In genomic region chr1:52665173-52666020, GRCh38 we compare ENCODE assay signal across 19 cellular contexts. TPM values are rescaled to one million over a fixed set of nuclear protein-coding genes. Genes with fewer than 3 reads are reported as not detected.
DNase-seq lines count a peak whose midpoint lies in the region; ATAC-seq, FAIRE-seq and TF ChIP-seq lines count a peak whose summit lies in the region.
"Had no signal": no experiment of that assay in that cellular context is flagged by ENCODE, and none has a peak within 500 bp of the region (broad histone marks: within the 10 kb centered on the region; RNA-seq: fewer than 3 reads in every experiment).

No MANE protein-coding gene starts in this region.

- FAIRE-seq in GM12891 (lab: Jason Lieb, UNC) (peak; percentile 62), HTR-8/SVneo (lab: Jason Lieb, UNC) (no peak)
- FAIRE-seq: D721Med, G401.6 had no signal

- H4K8ac ChIP-seq in neuronal stem cell (ENCODE audit: low read depth, low read length): no peak overlapping the region

- H3K4me3 ChIP-seq in neuronal stem cell (ENCODE audit: low read length in 2 of 2): no peak overlapping the region
- H3K4me3 ChIP-seq: spleen, tibial nerve had no signal

- TF ChIP-seq CTCF in activated B cell treated with CpG ODN at 0.5 μM for 24 hours (IDR thresholded peaks at IDR 0.05): no peak
- TF ChIP-seq CTCF in glutamatergic neuron (IDR thresholded peaks at IDR 0.05; ENCODE audit: partially characterized antibody, unreplicated experiment): no peak

- no peak overlapping the region for H3K18ac ChIP-seq in neuronal stem cell (ENCODE audit: low read length)

- CTCF ChIA-PET in activated B cell treated with CpG ODN at 0.5 μM for 24 hours (lab: Charles Lee): interaction anchor here (0.9 to 3.7 kb wide), 6 partner anchors 24 to 184 kb away, joined by 3 to 23 read pairs (median 4); partner anchors contain the start of genes SHISAL2A and TUT4

- no peak overlapping the region for H3K9ac ChIP-seq in neuronal stem cell (ENCODE audit: low read depth, low read length, poor library complexity)
- H3K9ac ChIP-seq: parathyroid adenoma, SK-N-SH had no signal

- H3K27me3 ChIP-seq in neuronal stem cell (ENCODE audit: control insufficient read depth in 3 of 3, insufficient read depth in 3 of 3, low read depth in 1 of 3, low read length in 3 of 3): no peaks in the 10 kb centered on the region
- H3K27me3 ChIP-seq: spleen, tibial nerve had no signal

- H3K36me3 Mint-ChIP-seq in activated B cell treated with CpG ODN at 0.5 μM for 24 hours (ENCODE audit: low read depth) (peaks cover 39% of the 10 kb centered on the region), glutamatergic neuron (ENCODE audit: unreplicated experiment) (no peaks in the 10 kb centered on the region)

- intact Hi-C loops in activated B cell treated with CpG ODN at 0.5 μM for 24 hours (cut with micrococcal nuclease): loop anchor here (1.0 to 5.0 kb wide), 4 partner anchors 33 to 538 kb away; no protein-coding TSS in a partner anchor

- H2BK120ac ChIP-seq in neuronal stem cell (ENCODE audit: low read depth, low read length): no peak overlapping the region

- H4K91ac ChIP-seq in neuronal stem cell (ENCODE audit: low read depth, low read length, poor library complexity): no peak overlapping the region

- no peak overlapping the region for H3K4me2 ChIP-seq in neuronal stem cell (ENCODE audit: insufficient read depth, low read length, poor library complexity, severe bottlenecking)
- H3K4me2 ChIP-seq: SK-N-SH had no signal

- WGBS in neuronal stem cell (ENCODE audit: extremely low coverage in 2 of 2, insufficient read length in 2 of 2, insufficient replicate concordance in 1 of 2), 2 donors: no CpG with 5 or more reads among the region's 5 CpGs

- H2BK15ac ChIP-seq in neuronal stem cell (ENCODE audit: low read length): no peak overlapping the region

- H3K4me3 Mint-ChIP-seq in activated B cell treated with CpG ODN at 0.5 μM for 24 hours (no peak overlapping the region), glutamatergic neuron (ENCODE audit: unreplicated experiment) (no peak overlapping the region)

- H2BK5ac ChIP-seq in neuronal stem cell (ENCODE audit: low read length): no peak overlapping the region

- peaks cover 13% of the 10 kb centered on the region for H3K4me1 Mint-ChIP-seq in activated B cell treated with CpG ODN at 0.5 μM for 24 hours
- peaks cover 15% of the 10 kb centered on the region for H3K4me1 Mint-ChIP-seq in glutamatergic neuron (ENCODE audit: low read depth, unreplicated experiment)

- peak overlapping the region; percentile 41 for H3K27ac Mint-ChIP-seq in activated B cell treated with CpG ODN at 0.5 μM for 24 hours
- H3K27ac Mint-ChIP-seq in glutamatergic neuron (ENCODE audit: unreplicated experiment): peak overlapping the region; percentile 81
- H3K27ac Mint-ChIP-seq: activated T-helper 2 cell treated with anti-CD3 and anti-CD28 coated beads, Interferon-gamma antibody, Interleukin-2, Interleukin-4, amounts not matched to agents 10 μg/mL and 5 μg/mL and 100 μg/mL, durations not matched to agents 14 hours and 24 hours and 36 hours had no signal

- H3K14ac ChIP-seq in neuronal stem cell (ENCODE audit: low read length): no peak overlapping the region

- DNase-seq in GM12891 (ENCODE audit: insufficient read length, low spot score) (no peak), activated B cell treated with CpG ODN at 0.5 μM for 24 hours (no peak), glutamatergic neuron (peak; percentile 24), neuronal stem cell (ENCODE audit: low spot score) (no peak), HTR-8/SVneo (ENCODE audit: insufficient read length, low spot score) (no peak), cerebellar cortex (ENCODE audit: low spot score) (no peak)
- DNase-seq: aorta, NCI-H187 treated with DMSO at 0.1 percent for 48 hours, NCI-H510A, SK-N-SH, spleen had no signal

- H3K23ac ChIP-seq in neuronal stem cell (ENCODE audit: low read depth, low read length, poor library complexity): no peak overlapping the region

- H3K79me1 ChIP-seq in neuronal stem cell (ENCODE audit: low read depth, low read length): no peaks in the 10 kb centered on the region

- TF ChIP-seq POLR2A in GM12891 (IDR thresholded peaks at IDR 0.05; ENCODE audit: low read depth, low read length): no peak

- H3K9me3 Mint-ChIP-seq in activated B cell treated with CpG ODN at 0.5 μM for 24 hours (no peaks in the 10 kb centered on the region), glutamatergic neuron (ENCODE audit: unreplicated experiment) (peaks cover 5% of the 10 kb centered on the region)
- H3K9me3 Mint-ChIP-seq: activated T-helper 2 cell treated with anti-CD3 and anti-CD28 coated beads, Interferon-gamma antibody, Interleukin-2, Interleukin-4, amounts not matched to agents 10 μg/mL and 5 μg/mL and 100 μg/mL, durations not matched to agents 14 hours and 24 hours and 36 hours had no signal

- peak overlapping the region; percentile 36 for H2AFZ ChIP-seq in neuronal stem cell (ENCODE audit: low read length)
- H2AFZ ChIP-seq: parathyroid adenoma had no signal

- no peaks in the 10 kb centered on the region for H3K36me3 ChIP-seq in neuronal stem cell (replicated peaks in 1 of 2; ENCODE audit: control insufficient read depth in 2 of 2, insufficient read depth in 2 of 2, low read length in 2 of 2)
- H3K36me3 ChIP-seq: tibial nerve had no signal

- POLR2A ChIA-PET in activated B cell treated with CpG ODN at 0.5 μM for 24 hours (lab: Charles Lee): interaction anchor here (0.6 to 3.2 kb wide), 5 partner anchors 24 to 112 kb away, joined by 3 to 17 read pairs (median 4); partner anchors contain the start of genes SHISAL2A and TUT4

- no peak overlapping the region for H3K27ac ChIP-seq in neuronal stem cell (replicated peaks; ENCODE audit: low read length)
- H3K27ac ChIP-seq: parathyroid adenoma, tibial nerve had no signal

- no peak overlapping the region for H3K4ac ChIP-seq in neuronal stem cell (ENCODE audit: low read length)

- H3K4me1 ChIP-seq in neuronal stem cell (ENCODE audit: control insufficient read depth in 2 of 2, insufficient read depth in 1 of 2, low read depth in 1 of 2, low read length in 2 of 2): peaks cover 7 to 25% of the 10 kb centered on the region in 2 donors
- H3K4me1 ChIP-seq: parathyroid adenoma had no signal

- no peak overlapping the region for H2BK12ac ChIP-seq in neuronal stem cell (ENCODE audit: low read length)

- no peaks in the 10 kb centered on the region for H3K9me3 ChIP-seq in neuronal stem cell (replicated peaks in 1 of 2; ENCODE audit: control insufficient read depth in 2 of 2, insufficient read depth in 1 of 2, low read depth in 1 of 2, low read length in 2 of 2)
- H3K9me3 ChIP-seq: SK-N-SH, spleen, tibial nerve had no signal

- H2AK5ac ChIP-seq in neuronal stem cell (ENCODE audit: low read depth, low read length): peak overlapping the region; percentile 67

- ATAC-seq in activated B cell treated with CpG ODN at 0.5 μM for 24 hours (ENCODE audit: low read depth) (no peak), HG02981 (IDR thresholded peaks at IDR 0.05; ENCODE audit: unreplicated experiment) (no peak), HG03457 (IDR thresholded peaks at IDR 0.05; ENCODE audit: unreplicated experiment) (no peak)

- H3K27me3 Mint-ChIP-seq in activated B cell treated with CpG ODN at 0.5 μM for 24 hours (no peaks in the 10 kb centered on the region), glutamatergic neuron (ENCODE audit: unreplicated experiment) (peaks cover 11% of the 10 kb centered on the region)

TF ChIP-seq in GM12891, 5 proteins besides CTCF, POLR2A, EP300 and RAD21:
- TF ChIP-seq POU2F2 (IDR thresholded peaks at IDR 0.05; ENCODE audit: low read depth, low read length) (no peak), POLR2AphosphoS5 (IDR thresholded peaks at IDR 0.05; ENCODE audit: low read depth, low read length) (no peak), SPI1 (IDR thresholded peaks at IDR 0.05; ENCODE audit: low read depth, low read length) (no peak), TAF1 (IDR thresholded peaks at IDR 0.05; ENCODE audit: low read depth, low read length) (no peak), PAX5 (IDR thresholded peaks at IDR 0.05; ENCODE audit: insufficient read depth, low read length, severe bottlenecking) (no peak)
TF ChIP-seq in GM12891: peak in this region for 0.

RNA-seq across cellular contexts. Expression of gene SHISAL2A, which starts 32.4 kb away (rescaled TPM):
- 0.86 TPM for polyA plus RNA-seq in GM12891 (2012; ENCODE audit: low read depth, missing spikeins)
- total RNA-seq in activated B cell treated with CpG ODN at 0.5 μM for 24 hours: 36.8 and 44.2 TPM in 2 replicates
- total RNA-seq in glutamatergic neuron (ENCODE audit: unreplicated experiment): not detected
- 1.5 TPM for polyA plus RNA-seq in neuronal stem cell (2013, experiment 1 of 2)
- polyA plus RNA-seq in neuronal stem cell (2013, experiment 2 of 2): 1.7 TPM
- total RNA-seq: dermis blood vessel endothelial cell had no signal

RNA-seq across cellular contexts. Expression of gene COA7, which starts 32.8 kb away (rescaled TPM):
- 7.6 TPM for polyA plus RNA-seq in GM12891 (2012; ENCODE audit: low read depth, missing spikeins)
- 23.5 and 23.6 TPM in 2 replicates for total RNA-seq in activated B cell treated with CpG ODN at 0.5 μM for 24 hours
- total RNA-seq in glutamatergic neuron (ENCODE audit: unreplicated experiment): 24.6 TPM
- polyA plus RNA-seq in neuronal stem cell (2013, experiment 1 of 2): 8.4 TPM
- polyA plus RNA-seq in neuronal stem cell (2013, experiment 2 of 2): 8.4 TPM

Comparison
In these comparisons a context has a peak if more than half of its experiments do, and no peak if none do; other contexts are left out.
1. RNA of gene SHISAL2A, which starts 32.4 kb away (total RNA-seq): 36.8 to 44.2 TPM in activated B cell treated with CpG ODN at 0.5 μM for 24 hours; not detected in glutamatergic neuron (single experiment); every median in the first group is over 10 times any median in the second.